15 cellular contexts compared by ENCODE assay signal in genomic region chr1:61709908-61710289, GRCh38. TPM values are rescaled to one million over a fixed set of nuclear protein-coding genes. Genes with fewer than 3 reads are reported as not detected.
A peak's percentile ranks its signal among the peaks of the same experiment; 100 is the strongest.
DNase-seq lines count a peak whose midpoint lies in the region; ATAC-seq and TF ChIP-seq lines count a peak whose summit lies in the region.
"Had no signal": no experiment of that assay in that cellular context is flagged by ENCODE, and none has a peak within 500 bp of the region (broad histone marks: within the 10 kb centered on the region; RNA-seq: fewer than 3 reads in every experiment).

No MANE protein-coding gene starts in this region.

- peaks cover 10% of the 10 kb centered on the region for H3K4me1 Mint-ChIP-seq in central memory CD8-positive, alpha-beta T cell

- ATAC-seq in central memory CD8-positive, alpha-beta T cell (replicated peaks; ENCODE audit: extremely low read depth, poor library complexity, severe bottlenecking), result no peak
- ATAC-seq in right lobe of liver (peak; percentile 60 to 84 (median 67)), GM21619 (IDR thresholded peaks at IDR 0.05; ENCODE audit: unreplicated experiment) (no peak)
- ATAC-seq: A549 had no signal

- 29% methylated on average over 1 of the region's 2 CpGs for WGBS in right lobe of liver (ENCODE audit: insufficient coverage, low coverage, low lambda C conversion rate, missing lambda C conversion rate)

- peak; percentile 31 for DNase-seq in OCI-M1 (lab: John Stamatoyannopoulos, UW)
- no peak for DNase-seq in central memory CD8-positive, alpha-beta T cell (ENCODE audit: low spot score in 2 of 2)
- DNase-seq in right lobe of liver, result no peak
- DNase-seq in GM19238 (ENCODE audit: insufficient read length, low spot score), result no peak
- no peak for DNase-seq in T-helper 1 cell
- DNase-seq: BE2C; Caco-2; CD4-positive, alpha-beta memory T cell; DMS53; GF-D8; GM23248; H7 had no signal

- TF ChIP-seq POLR2A in right lobe of liver (IDR thresholded peaks at IDR 0.05), result no peak

- H3K4me1 ChIP-seq in right lobe of liver, result peaks cover 0 to 19% (median 0%) of the 10 kb centered on the region in 4 donors
- H3K4me1 ChIP-seq: BE2C had no signal

- H3K27ac ChIP-seq in right lobe of liver, result peak overlapping the region in 1 of 3 donors; percentile 50
- H3K27ac ChIP-seq: A549, C4-2B, GM23248 had no signal

- H3K9me3 ChIP-seq in right lobe of liver, result no peaks in the 10 kb centered on the region
- H3K9me3 ChIP-seq: A549, BE2C, Caco-2 had no signal

- peaks cover 32% of the 10 kb centered on the region for H3K36me3 Mint-ChIP-seq in central memory CD8-positive, alpha-beta T cell (ENCODE audit: insufficient read depth)

- H3K4me3 Mint-ChIP-seq in central memory CD8-positive, alpha-beta T cell, result no peak overlapping the region
- H3K4me3 Mint-ChIP-seq: CD4-positive, alpha-beta memory T cell had no signal

- TF ChIP-seq CTCF in right lobe of liver (IDR thresholded peaks at IDR 0.05), result no peak

- H3K27me3 ChIP-seq in right lobe of liver, result no peaks in the 10 kb centered on the region
- H3K27me3 ChIP-seq: BE2C had no signal

- no peaks in the 10 kb centered on the region for H3K9me3 Mint-ChIP-seq in central memory CD8-positive, alpha-beta T cell
- H3K9me3 Mint-ChIP-seq: CD4-positive, alpha-beta memory T cell had no signal

- no peaks in the 10 kb centered on the region for H3K27me3 Mint-ChIP-seq in central memory CD8-positive, alpha-beta T cell
- H3K27me3 Mint-ChIP-seq: CD4-positive, alpha-beta memory T cell had no signal

- H3K36me3 ChIP-seq in right lobe of liver, result peaks cover 0 to 22% (median 11%) of the 10 kb centered on the region in 4 donors
- H3K36me3 ChIP-seq: BE2C had no signal

- peak overlapping the region; percentile 65 for H3K27ac Mint-ChIP-seq in central memory CD8-positive, alpha-beta T cell (ENCODE audit: low read depth)

- H3K4me3 ChIP-seq in right lobe of liver, result no peak overlapping the region
- H3K4me3 ChIP-seq: A549, GM23248 had no signal

- intact Hi-C loops in right lobe of liver (cut with DNase I), result no loop called here

RNA-seq across cellular contexts. Expression of gene TM2D1, which starts 15.0 kb away (rescaled TPM):
- total RNA-seq in right lobe of liver, result 10 to 100 TPM; 15.0 to 24.5 (median 20.3) TPM

RNA-seq across cellular contexts. Expression of gene PATJ, which starts 32.4 kb away (rescaled TPM):
- total RNA-seq in right lobe of liver, result 10 to 100 TPM; 19.0 to 49.0 (median 26.7) TPM

Comparison
In these comparisons a context has a peak if more than half of its experiments do, and no peak if none do; other contexts are left out.
1. ATAC-seq: peak in right lobe of liver (4 of 4); none in central memory CD8-positive, alpha-beta T cell (single experiment) and GM21619 (single experiment).